Comparison of ENCODE assay signal across 19 cellular contexts in the genomic region with DNA sequence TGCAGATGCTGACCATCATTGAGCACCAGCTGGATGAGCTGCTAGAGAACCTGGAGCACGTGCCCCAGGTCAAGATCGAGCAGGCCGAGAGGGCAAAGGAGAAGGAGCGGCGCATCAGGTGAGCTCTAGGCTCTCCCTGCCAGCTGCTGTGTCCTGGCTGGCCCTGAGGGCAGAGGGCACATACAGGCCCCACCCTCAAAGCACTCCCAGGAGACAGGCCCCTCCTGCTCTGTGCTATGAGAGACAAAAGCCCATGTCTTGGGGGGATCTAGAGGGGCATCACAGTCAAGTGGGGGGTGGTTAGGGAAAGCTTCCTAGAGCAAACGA. TPM values are rescaled to one million over a fixed set of nuclear protein-coding genes. Genes with fewer than 3 reads are reported as not detected.
DNase-seq lines count a peak whose midpoint lies in the region; FAIRE-seq and TF ChIP-seq lines count a peak whose summit lies in the region.
"Had no signal": no experiment of that assay in that cellular context is flagged by ENCODE, and none has a peak within 500 bp of the region (broad histone marks: within the 10 kb centered on the region; RNA-seq: fewer than 3 reads in every experiment).

No MANE protein-coding gene starts in this region.

- peaks cover 4 to 7% of the 10 kb centered on the region in 2 experiments for H3K4me1 Mint-ChIP-seq in H9
- H3K4me1 Mint-ChIP-seq in glutamatergic neuron (ENCODE audit: low read depth, unreplicated experiment), result peaks cover 12% of the 10 kb centered on the region
- peaks cover 12% of the 10 kb centered on the region for H3K4me1 Mint-ChIP-seq in neural progenitor cell

- no peaks in the 10 kb centered on the region for H3F3A ChIP-seq in neural progenitor cell (ENCODE audit: low read depth)

- peak; percentile 21 for DNase-seq in H9
- DNase-seq in glutamatergic neuron, result no peak
- no peak for DNase-seq in neural progenitor cell (ENCODE audit: low spot score)
- DNase-seq in stomach, result peak; percentile 20
- DNase-seq in effector CD4-positive, alpha-beta T cell, result no peak
- no peak for DNase-seq in HTR-8/SVneo (ENCODE audit: insufficient read length, low spot score)
- no peak for DNase-seq in COR-L47 (lab: John Stamatoyannopoulos, UW)
- DNase-seq: BE2C; CD4-positive, alpha-beta memory T cell; GF-D8; MV-4-11; NCI-H1436 treated with DMSO at 0.1 percent for 48 hours; NCI-H2227 treated with DMSO at 0.1 percent for 48 hours; NCI-H526 treated with DMSO at 0.1 percent for 48 hours had no signal

- H3K23ac ChIP-seq in H9 (ENCODE audit: insufficient read length, low read depth, low read length), result no peak overlapping the region

- no peak overlapping the region for H2BK12ac ChIP-seq in H9 (ENCODE audit: insufficient read length, low read depth, low read length)

- H4K8ac ChIP-seq in H9 (replicated peaks; ENCODE audit: insufficient read length, low read depth, low read length), result no peak overlapping the region

- H3K27me3 Mint-ChIP-seq in H9 (ENCODE audit: low read depth) (no peaks in the 10 kb centered on the region), glutamatergic neuron (ENCODE audit: unreplicated experiment) (peaks cover 4% of the 10 kb centered on the region), neural progenitor cell (ENCODE audit: insufficient read depth, low read depth) (peaks cover 3% of the 10 kb centered on the region)
- H3K27me3 Mint-ChIP-seq: CD4-positive, alpha-beta memory T cell had no signal

- H3K9ac ChIP-seq in H9 (ENCODE audit: extremely low read depth, insufficient read length, low read length) (no peak overlapping the region), neural progenitor cell (no peak overlapping the region)

- H3K79me1 ChIP-seq in H9 (ENCODE audit: insufficient read depth, low read depth, low read length, poor library complexity, severe bottlenecking), result no peaks in the 10 kb centered on the region

- FAIRE-seq in HTR-8/SVneo (lab: Jason Lieb, UNC), result no peak
- FAIRE-seq: GM19239 had no signal

- no peaks in the 10 kb centered on the region for H3K79me2 ChIP-seq in H9 (ENCODE audit: insufficient read depth, low read length)
- no peaks in the 10 kb centered on the region for H3K79me2 ChIP-seq in neural progenitor cell (ENCODE audit: low read depth)

- H2AK5ac ChIP-seq in H9 (ENCODE audit: insufficient read length, low read length), result no peak overlapping the region

- H3K4me2 ChIP-seq in H9 (ENCODE audit: insufficient read depth, insufficient read length, low read length), result no peak overlapping the region
- H3K4me2 ChIP-seq in neural progenitor cell, result no peak overlapping the region

- H2BK5ac ChIP-seq in H9 (ENCODE audit: insufficient read length, low read length), result no peak overlapping the region

- H3K18ac ChIP-seq in H9 (ENCODE audit: insufficient read length, low read depth, low read length), result no peak overlapping the region

- H3K27me3 ChIP-seq in H9 (ENCODE audit: insufficient read depth, low read length), result no peaks in the 10 kb centered on the region
- H3K27me3 ChIP-seq in neural progenitor cell, result no peaks in the 10 kb centered on the region
- no peaks in the 10 kb centered on the region for H3K27me3 ChIP-seq in stomach
- H3K27me3 ChIP-seq: BE2C had no signal

- no peak overlapping the region for H3K14ac ChIP-seq in H9 (ENCODE audit: insufficient read depth, low read length)

- no peaks in the 10 kb centered on the region for H3K36me3 ChIP-seq in neural progenitor cell
- H3K36me3 ChIP-seq in stomach, result peaks cover 29 to 66% (median 55%) of the 10 kb centered on the region in 4 donors
- H3K36me3 ChIP-seq: BE2C had no signal

- H3T11ph ChIP-seq in H9 (ENCODE audit: low read length), result no peak overlapping the region

- H4K5ac ChIP-seq in H9 (ENCODE audit: insufficient read length, low read depth, low read length), result no peak overlapping the region

- no peaks in the 10 kb centered on the region for H3K9me3 Mint-ChIP-seq in H9
- peaks cover 2% of the 10 kb centered on the region for H3K9me3 Mint-ChIP-seq in glutamatergic neuron (ENCODE audit: unreplicated experiment)
- H3K9me3 Mint-ChIP-seq in neural progenitor cell, result no peaks in the 10 kb centered on the region

- intact Hi-C loops in stomach (cut with DNase I; ENCODE audit: low total_unique reads), result no loop called here

- H3K4me1 ChIP-seq in H9 (ENCODE audit: insufficient read depth, low read length) (no peaks in the 10 kb centered on the region), neural progenitor cell (peaks cover 2% of the 10 kb centered on the region), stomach (no peaks in the 10 kb centered on the region)
- H3K4me1 ChIP-seq: BE2C had no signal

- H2AFZ ChIP-seq in H9 (ENCODE audit: low read length) (no peak overlapping the region), neural progenitor cell (replicated peaks) (no peak overlapping the region)

- TF ChIP-seq CTCF in H9 (conservative IDR thresholded peaks at IDR 0.05) (no peak), glutamatergic neuron (IDR thresholded peaks at IDR 0.05; ENCODE audit: partially characterized antibody, unreplicated experiment) (no peak), neural progenitor cell (IDR thresholded peaks at IDR 0.05) (no peak), stomach (IDR thresholded peaks at IDR 0.05) (no peak)

- no CpG with 5 or more reads among the region's 6 CpGs for WGBS in H9 (ENCODE audit: extremely low coverage, insufficient read length, low lambda C conversion rate)
- 87 to 95% (median 90%) methylated on average over 2 to 6 of the region's 6 CpGs for WGBS in stomach, 5 donors

- H3K56ac ChIP-seq in H9 (ENCODE audit: insufficient read length, low read depth, low read length), result no peak overlapping the region

- H3K4me3 ChIP-seq in neural progenitor cell, result no peak overlapping the region
- no peak overlapping the region for H3K4me3 ChIP-seq in stomach

- H3K9me3 ChIP-seq in H9 (ENCODE audit: control insufficient read depth, low read depth, low read length), result no peaks in the 10 kb centered on the region
- no peaks in the 10 kb centered on the region for H3K9me3 ChIP-seq in neural progenitor cell (ENCODE audit: low read depth)
- H3K9me3 ChIP-seq in stomach, result peaks cover 0 to 3% (median 0%) of the 10 kb centered on the region in 4 donors
- H3K9me3 ChIP-seq: BE2C had no signal

- H4K20me1 ChIP-seq in H9 (ENCODE audit: control insufficient read depth, insufficient read depth, insufficient read length) (no peaks in the 10 kb centered on the region), neural progenitor cell (ENCODE audit: low read depth) (no peaks in the 10 kb centered on the region)

- no peak overlapping the region for H2BK120ac ChIP-seq in H9 (ENCODE audit: low read depth, low read length, poor library complexity, severe bottlenecking)

- no peak overlapping the region for H2BK15ac ChIP-seq in H9 (ENCODE audit: low read depth, low read length)

- no peak overlapping the region for H2BK20ac ChIP-seq in H9 (ENCODE audit: low read depth, low read length, poor library complexity, severe bottlenecking)

- H4K91ac ChIP-seq in H9 (ENCODE audit: insufficient read length, low read depth, low read length), result no peak overlapping the region

- peak overlapping the region in 2 of 3 experiments; percentile 17 to 87; a peak in 3 of 7 replicates for H3K27ac Mint-ChIP-seq in H9
- H3K27ac Mint-ChIP-seq in glutamatergic neuron (ENCODE audit: unreplicated experiment), result peak overlapping the region; percentile 59
- peak overlapping the region; percentile 44 for H3K27ac Mint-ChIP-seq in neural progenitor cell

- no peaks in the 10 kb centered on the region for H3K23me2 ChIP-seq in H9 (ENCODE audit: insufficient read length, low read depth, low read length, poor library complexity, severe bottlenecking)

- H3K36me3 Mint-ChIP-seq in H9 (ENCODE audit: insufficient read depth in 1 of 3, low read depth in 3 of 3) (peaks cover 2 to 28% (median 26%) of the 10 kb centered on the region in 3 experiments; a peak in 6 of 7 replicates), glutamatergic neuron (ENCODE audit: unreplicated experiment) (no peaks in the 10 kb centered on the region), neural progenitor cell (peaks cover 10% of the 10 kb centered on the region)

- no peak for TF ChIP-seq EP300 in stomach (IDR thresholded peaks at IDR 0.05)

- no peak for TF ChIP-seq POLR2A in stomach (IDR thresholded peaks at IDR 0.05)

- H3K4ac ChIP-seq in H9 (ENCODE audit: low read depth, low read length), result no peak overlapping the region

- no peak overlapping the region for H3K27ac ChIP-seq in H9 (ENCODE audit: insufficient read length, low read depth, low read length)
- no peak overlapping the region for H3K27ac ChIP-seq in neural progenitor cell
- H3K27ac ChIP-seq in stomach, result no peak overlapping the region
- H3K27ac ChIP-seq: RWPE1 had no signal

- no peak overlapping the region for H3K4me3 Mint-ChIP-seq in H9
- peak overlapping the region; percentile 59 for H3K4me3 Mint-ChIP-seq in glutamatergic neuron (ENCODE audit: unreplicated experiment)
- no peak overlapping the region for H3K4me3 Mint-ChIP-seq in neural progenitor cell
- H3K4me3 Mint-ChIP-seq: CD4-positive, alpha-beta memory T cell had no signal

RNA-seq across cellular contexts. Expression of a gene that starts 39.5 kb away (rescaled TPM):
- total RNA-seq in H9 (2021) (0.26 and 0.44 TPM in 2 replicates), glutamatergic neuron (ENCODE audit: unreplicated experiment) (not detected), neural progenitor cell (ENCODE audit: low replicate concordance) (0.12 TPM in 1 of 2 replicates, not detected in the other), stomach (not detected)
- not detected for polyA plus RNA-seq in stomach
- total RNA-seq: CD4-positive, alpha-beta memory T cell; HT1080; OCI-LY7 had no signal
- polyA plus RNA-seq: AG04450; CD4-positive, alpha-beta memory T cell had no signal

RNA-seq across cellular contexts. Expression of a gene that starts 41.5 kb away (rescaled TPM):
- total RNA-seq in H9 (2021) (26.9 and 28.3 TPM in 2 replicates), glutamatergic neuron (ENCODE audit: unreplicated experiment) (39.5 TPM), neural progenitor cell (ENCODE audit: low replicate concordance) (12.4 and 22.3 TPM in 2 replicates), stomach (10 to 100 TPM; 16.9 to 73.2 (median 44.5) TPM)
- polyA plus RNA-seq in stomach, result 1 to 10 TPM; 6.1 to 9.8 (median 6.6) TPM

Comparison
In these comparisons a context has a peak if more than half of its experiments do, and no peak if none do; other contexts are left out.
1. DNase-seq: peak in H9 (single experiment) and stomach (single experiment); none in glutamatergic neuron (single experiment), neural progenitor cell (single experiment), effector CD4-positive, alpha-beta T cell (single experiment), HTR-8/SVneo (single experiment) and COR-L47 (single experiment).
2. Peak in every context shown above with its lines, with median percentiles within 50 percentile points of each other: H3K27ac Mint-ChIP-seq.